Comparison of ENCODE assay signal across 22 cellular contexts in the genomic region with DNA sequence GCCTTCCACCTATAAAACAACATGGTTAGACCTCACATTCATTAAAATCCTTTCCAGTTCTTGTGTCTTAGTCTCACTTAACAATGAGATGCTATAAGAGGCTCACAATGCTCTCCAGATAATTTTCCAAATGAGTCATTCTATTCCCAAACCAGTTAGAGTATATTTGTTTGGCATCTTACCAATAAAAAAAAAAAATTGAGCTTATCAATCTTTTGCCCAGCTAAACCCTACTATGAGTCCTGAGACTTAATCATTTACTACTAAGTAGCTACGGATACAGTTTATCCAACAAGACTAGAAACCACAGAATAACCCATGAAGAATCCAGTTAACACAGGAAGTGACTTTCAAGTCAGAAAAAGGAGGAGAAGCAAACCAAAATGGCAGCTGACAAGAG.
"Had no signal": no experiment of that assay in that cellular context is flagged by ENCODE, and none has a peak within 500 bp of the region (broad histone marks: within the 10 kb centered on the region; RNA-seq: fewer than 3 reads in every experiment).

No MANE protein-coding gene starts in this region.

- DNase-seq: activated CD4-positive, alpha-beta T cell treated with anti-CD3 and anti-CD28 coated beads for 1 hour; activated CD4-positive, alpha-beta T cell treated with anti-CD3 and anti-CD28 coated beads, Interleukin-2, amount 50 U/mL, for 1 hour; activated CD8-positive, alpha-beta T cell treated with anti-CD3 and anti-CD28 coated beads, Interleukin-2, amount 10 ng/mL, durations not matched to agents 7 days and 5 days; activated gamma-delta T cell treated with Interleukin-2 at 50 U/mL for 16 hours; aorta; colonic mucosa; dorsolateral prefrontal cortex; heart right ventricle; kidney; lower lobe of right lung; naive B cell; occipital lobe; posterior cingulate gyrus; right lobe of liver; stimulated activated CD4-positive, alpha-beta T cell treated with anti-CD3 and anti-CD28 coated beads, Interleukin-1b, Interleukin-23, amount 100 ng/mL, for 48 hours; stimulated activated naive CD8-positive, alpha-beta T cell treated with anti-CD3 and anti-CD28 coated beads, Interleukin-15, amount 100 ng/mL, for 72 hours had no signal

- H3K4me3 ChIP-seq: breast epithelium, colonic mucosa, dorsolateral prefrontal cortex, esophagus muscularis mucosa, heart right ventricle, lower lobe of right lung, right lobe of liver, skin epidermis, suprapubic skin, tibial nerve had no signal

- ATAC-seq: activated CD8-positive, alpha-beta T cell treated with anti-CD3 and anti-CD28 coated beads, Interleukin-2, amount 10 ng/mL, durations not matched to agents 7 days and 5 days; heart right ventricle; lower lobe of right lung; right lobe of liver; stimulated activated effector memory CD8-positive, alpha-beta T cell treated with anti-CD3 and anti-CD28 coated beads, Interleukin-12 subunit alpha, Interleukin-12 subunit beta, amount 100 ng/mL, for 72 hours; stimulated activated naive CD8-positive, alpha-beta T cell treated with anti-CD3 and anti-CD28 coated beads, Interleukin-15, amount 100 ng/mL, for 72 hours had no signal
